In the genomic region with DNA sequence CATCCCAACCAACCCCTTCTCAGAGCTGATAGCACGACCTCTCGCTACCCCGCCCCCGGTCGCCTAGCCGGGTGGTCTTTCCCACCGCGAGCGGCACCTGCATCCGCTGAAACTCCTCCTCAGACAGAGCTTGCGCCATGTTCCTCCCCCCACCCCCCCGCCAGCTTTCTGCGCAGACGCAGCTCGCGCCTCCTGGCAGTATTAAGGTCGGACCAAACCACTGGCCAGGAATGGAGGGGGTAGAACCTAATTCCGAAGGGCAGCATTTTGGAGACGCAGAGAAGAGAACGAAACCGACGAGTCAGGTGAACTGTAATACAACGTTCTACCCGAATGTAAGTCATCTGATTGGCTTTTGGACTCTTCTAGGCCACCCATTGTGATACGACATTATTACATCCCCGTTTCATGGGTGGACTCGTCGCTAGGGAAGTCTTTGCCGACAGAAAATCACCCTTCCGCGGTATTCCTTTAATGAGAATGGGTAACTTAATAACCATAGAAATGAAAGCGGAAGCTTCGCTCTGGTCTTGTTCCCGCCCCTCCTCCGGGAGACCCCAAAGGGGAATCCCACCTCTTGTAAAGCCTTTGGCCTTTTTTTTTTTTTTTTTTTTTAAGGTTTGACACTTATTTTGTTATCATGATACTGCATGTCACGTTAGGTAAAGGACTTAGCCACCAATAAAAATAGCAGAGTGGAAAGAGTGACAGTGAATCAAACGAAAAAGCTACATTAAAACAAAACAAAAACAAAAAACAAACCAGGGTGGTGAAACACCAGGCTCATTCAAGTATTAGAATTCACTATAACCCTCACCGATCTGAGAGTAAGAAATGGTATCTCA, we compare ENCODE assay signal across 8 cellular contexts. TPM values are rescaled to one million over a fixed set of nuclear protein-coding genes. Genes with fewer than 3 reads are reported as not detected.
DNase-seq lines count a peak whose midpoint lies in the region; ATAC-seq and TF ChIP-seq lines count a peak whose summit lies in the region.

A gene with protein sequence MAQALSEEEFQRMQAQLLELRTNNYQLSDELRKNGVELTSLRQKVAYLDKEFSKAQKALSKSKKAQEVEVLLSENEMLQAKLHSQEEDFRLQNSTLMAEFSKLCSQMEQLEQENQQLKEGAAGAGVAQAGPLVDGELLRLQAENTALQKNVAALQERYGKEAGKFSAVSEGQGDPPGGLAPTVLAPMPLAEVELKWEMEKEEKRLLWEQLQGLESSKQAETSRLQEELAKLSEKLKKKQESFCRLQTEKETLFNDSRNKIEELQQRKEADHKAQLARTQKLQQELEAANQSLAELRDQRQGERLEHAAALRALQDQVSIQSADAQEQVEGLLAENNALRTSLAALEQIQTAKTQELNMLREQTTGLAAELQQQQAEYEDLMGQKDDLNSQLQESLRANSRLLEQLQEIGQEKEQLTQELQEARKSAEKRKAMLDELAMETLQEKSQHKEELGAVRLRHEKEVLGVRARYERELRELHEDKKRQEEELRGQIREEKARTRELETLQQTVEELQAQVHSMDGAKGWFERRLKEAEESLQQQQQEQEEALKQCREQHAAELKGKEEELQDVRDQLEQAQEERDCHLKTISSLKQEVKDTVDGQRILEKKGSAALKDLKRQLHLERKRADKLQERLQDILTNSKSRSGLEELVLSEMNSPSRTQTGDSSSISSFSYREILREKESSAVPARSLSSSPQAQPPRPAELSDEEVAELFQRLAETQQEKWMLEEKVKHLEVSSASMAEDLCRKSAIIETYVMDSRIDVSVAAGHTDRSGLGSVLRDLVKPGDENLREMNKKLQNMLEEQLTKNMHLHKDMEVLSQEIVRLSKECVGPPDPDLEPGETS (minus strand): TSS at position 174 of the 845 bp plus-strand sequence. CDS start 35 bp downstream, at position 139.

- peak within 1 kb of the TSS; percentile 80 for H2AFZ ChIP-seq in hepatocyte

- no peaks in the 10 kb centered on the region for H4K20me1 ChIP-seq in hepatocyte (ENCODE audit: insufficient read depth, poor library complexity, severe bottlenecking)

- ATAC-seq in GM18499 (IDR thresholded peaks at IDR 0.05; ENCODE audit: insufficient read depth, unreplicated experiment), result peak; percentile 51
- peak; percentile 79 for ATAC-seq in HG02938 (IDR thresholded peaks at IDR 0.05; ENCODE audit: unreplicated experiment)

- no peaks in the 10 kb centered on the region for H3K9me2 ChIP-seq in hepatocyte (replicated peaks; ENCODE audit: insufficient read depth)

- WGBS in hepatocyte (ENCODE audit: low lambda C conversion rate, missing lambda C conversion rate), result 29% methylated on average over 35 of the region's 38 CpGs

- peak; percentile 60 for DNase-seq in NCI-H2029 treated with DMSO at 0.1 percent for 48 hours (lab: John Stamatoyannopoulos, UW)
- DNase-seq in T-helper 9 cell, result peak; percentile 65
- peak; percentile 86 for DNase-seq in astrocyte of the cerebellum (ENCODE audit: low read depth)
- peak; percentile 87 for DNase-seq in hepatocyte (ENCODE audit: low spot score)
- DNase-seq in retina, result peak; percentile 91
- DNase-seq in cortex of kidney (lab: John Stamatoyannopoulos, UW), result no peak

- H3K9me3 ChIP-seq in hepatocyte (ENCODE audit: low read depth), result no peaks in the 10 kb centered on the region

- TF ChIP-seq CTCF in astrocyte of the cerebellum (IDR thresholded peaks at IDR 0.05; ENCODE audit: low read depth, low read length, missing control alignments), result no peak
- no peak for TF ChIP-seq CTCF in hepatocyte (IDR thresholded peaks at IDR 0.05; ENCODE audit: poor library complexity)

- H3K4me3 ChIP-seq in astrocyte of the cerebellum (ENCODE audit: low read depth, low read length), result peak within 1 kb of the TSS; percentile 80
- peak within 1 kb of the TSS; percentile 48 for H3K4me3 ChIP-seq in hepatocyte

- H3K4me2 ChIP-seq in hepatocyte, result peak within 1 kb of the TSS; percentile 72

- H3K27me3 ChIP-seq in hepatocyte, result no peaks in the 10 kb centered on the region

- in situ Hi-C loops in astrocyte of the cerebellum (cut with HindIII; ENCODE audit: low sequenced_read_pairs), result no loop called here

- H3K27ac ChIP-seq in hepatocyte, result peak within 1 kb of the TSS; percentile 79

- H3K36me3 ChIP-seq in hepatocyte (replicated peaks; ENCODE audit: insufficient read depth, low read depth), result no peaks in the 10 kb centered on the region

- H3K4me1 ChIP-seq in hepatocyte (ENCODE audit: insufficient read depth), result no peaks in the 10 kb centered on the region

- peaks cover 14% of the 10 kb centered on the region for H3K79me2 ChIP-seq in hepatocyte

RNA-seq across cellular contexts. Expression of the gene that starts here (rescaled TPM):
- 17.8 and 20.2 TPM in 2 replicates for total RNA-seq in hepatocyte
- polyA plus RNA-seq in hepatocyte, result 30.6 and 31.4 TPM in 2 replicates
